In the genomic region with DNA sequence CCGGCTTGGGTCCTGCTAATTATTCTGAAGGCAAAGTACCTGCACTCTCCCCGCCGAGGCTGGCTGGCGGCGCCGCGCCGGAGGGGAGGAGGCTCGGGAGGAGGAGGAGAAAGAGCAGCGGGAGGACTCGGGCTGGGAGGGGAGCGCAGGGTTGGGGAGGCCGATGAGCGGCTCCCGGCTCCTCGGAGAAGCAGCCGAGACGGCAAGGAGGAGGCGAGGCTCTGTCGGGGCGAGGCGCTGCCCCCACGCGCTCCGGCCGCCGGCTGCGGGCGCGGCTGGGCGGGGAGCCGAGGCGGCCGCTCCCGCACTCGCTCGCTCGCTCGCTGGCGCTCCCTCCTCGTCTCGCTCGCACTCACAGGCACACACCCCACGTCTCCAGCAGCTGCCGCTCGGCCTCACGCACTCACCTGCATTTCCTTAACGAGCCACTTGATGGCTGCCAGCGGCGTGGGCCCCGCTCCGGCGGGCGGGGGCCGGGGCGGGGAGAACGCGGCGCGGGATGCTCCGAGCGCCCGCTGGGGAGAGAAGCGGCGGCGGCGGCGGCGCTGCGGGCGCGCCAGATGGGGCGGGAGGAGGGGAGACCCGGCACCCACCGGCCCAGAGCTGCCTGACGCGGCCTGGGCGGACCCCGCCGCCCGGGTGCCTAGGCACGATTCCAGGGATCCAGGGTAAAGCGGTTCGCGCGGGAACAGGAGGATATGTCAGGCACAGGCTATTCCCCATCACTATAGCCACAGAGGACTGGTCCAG, we compare ENCODE assay signal across 8 cellular contexts. TPM values are rescaled to one million over a fixed set of nuclear protein-coding genes. Genes with fewer than 3 reads are reported as not detected.
A peak's percentile ranks its signal among the peaks of the same experiment; 100 is the strongest.
DNase-seq lines count a peak whose midpoint lies in the region; ATAC-seq and TF ChIP-seq lines count a peak whose summit lies in the region.

A gene (minus strand): TSS at position 354 of the 750 bp plus-strand sequence.

- DNase-seq in Right ventricle myocardium inferior (ENCODE audit: missing footprints) = peak; percentile 47
- DNase-seq in right atrium auricular region (ENCODE audit: low spot score) = no peak
- peak; percentile 73 for DNase-seq in NCI-H1105 (lab: John Stamatoyannopoulos, UW)
- peak; percentile 27 for DNase-seq in activated CD4-positive, alpha-beta memory T cell treated with anti-CD3 and anti-CD28 coated beads for 36 hours
- DNase-seq in neural progenitor cell (ENCODE audit: low spot score) = peak; percentile 89
- DNase-seq in cortex of kidney (lab: John Stamatoyannopoulos, UW) = no peak

- H3K9me3 Mint-ChIP-seq in activated CD4-positive, alpha-beta memory T cell treated with anti-CD3 and anti-CD28 coated beads for 36 hours = peaks cover 3% of the 10 kb centered on the region
- H3K9me3 Mint-ChIP-seq in neural progenitor cell = no peaks in the 10 kb centered on the region

- no peak within 1 kb of the TSS for H3K27ac Mint-ChIP-seq in activated CD4-positive, alpha-beta memory T cell treated with anti-CD3 and anti-CD28 coated beads for 36 hours
- peak within 1 kb of the TSS; percentile 23 for H3K27ac Mint-ChIP-seq in neural progenitor cell

- no peaks in the 10 kb centered on the region for H3K36me3 ChIP-seq in right atrium auricular region
- H3K36me3 ChIP-seq in gastroesophageal sphincter = no peaks in the 10 kb centered on the region
- no peaks in the 10 kb centered on the region for H3K36me3 ChIP-seq in neural progenitor cell

- H3F3A ChIP-seq in neural progenitor cell (ENCODE audit: low read depth) = peaks cover 22% of the 10 kb centered on the region

- no peak for TF ChIP-seq EP300 in gastroesophageal sphincter (IDR thresholded peaks at IDR 0.05)

- CTCF ChIA-PET in activated CD4-positive, alpha-beta memory T cell treated with anti-CD3 and anti-CD28 coated beads for 36 hours (lab: Charles Lee) = no interaction called here

- peak within 1 kb of the TSS; percentile 98 for H3K4me2 ChIP-seq in neural progenitor cell

- H3K4me1 ChIP-seq in right atrium auricular region (peaks cover 0 to 4% of the 10 kb centered on the region in 2 donors), gastroesophageal sphincter (peaks cover 0 to 19% (median 4%) of the 10 kb centered on the region in 3 donors), neural progenitor cell (peaks cover 8% of the 10 kb centered on the region)

- peak within 1 kb of the TSS; percentile 14 for H3K9ac ChIP-seq in neural progenitor cell

- TF ChIP-seq CTCF in right atrium auricular region (IDR thresholded peaks at IDR 0.05) (no peak), gastroesophageal sphincter (IDR thresholded peaks at IDR 0.05) (peak in 3 of 4 experiments; percentile 20 to 49 (median 32)), neural progenitor cell (IDR thresholded peaks at IDR 0.05) (peak; percentile 51)

- H3K27ac ChIP-seq in right atrium auricular region = no peak within 1 kb of the TSS
- H3K27ac ChIP-seq in gastroesophageal sphincter = peak within 1 kb of the TSS in 1 of 4 donors; percentile 22
- no peak within 1 kb of the TSS for H3K27ac ChIP-seq in neural progenitor cell

- H3K27me3 ChIP-seq in right atrium auricular region (peaks cover 0 to 6% of the 10 kb centered on the region in 2 donors), gastroesophageal sphincter (peaks cover 65% of the 10 kb centered on the region), neural progenitor cell (peaks cover 75% of the 10 kb centered on the region)

- H3K9me3 ChIP-seq in right atrium auricular region = no peaks in the 10 kb centered on the region
- H3K9me3 ChIP-seq in gastroesophageal sphincter = no peaks in the 10 kb centered on the region
- H3K9me3 ChIP-seq in neural progenitor cell (ENCODE audit: low read depth) = no peaks in the 10 kb centered on the region

- no peak for ATAC-seq in Right ventricle myocardium inferior
- peak; percentile 93 for ATAC-seq in HG02623 (IDR thresholded peaks at IDR 0.05; ENCODE audit: unreplicated experiment)
- ATAC-seq in gastroesophageal sphincter = peak; percentile 60

- H3K36me3 Mint-ChIP-seq in activated CD4-positive, alpha-beta memory T cell treated with anti-CD3 and anti-CD28 coated beads for 36 hours = peaks cover 2% of the 10 kb centered on the region
- H3K36me3 Mint-ChIP-seq in neural progenitor cell = no peaks in the 10 kb centered on the region

- H2AFZ ChIP-seq in neural progenitor cell (replicated peaks) = peak within 1 kb of the TSS; percentile 99

- WGBS in gastroesophageal sphincter (ENCODE audit: low coverage in 1 of 2), 2 donors = 0 to 2% methylated on average over 7 to 11 of the region's 86 CpGs

- H3K27me3 Mint-ChIP-seq in activated CD4-positive, alpha-beta memory T cell treated with anti-CD3 and anti-CD28 coated beads for 36 hours = peaks cover 18% of the 10 kb centered on the region
- H3K27me3 Mint-ChIP-seq in neural progenitor cell (ENCODE audit: insufficient read depth, low read depth) = peaks cover 18% of the 10 kb centered on the region

- intact Hi-C loops in Right ventricle myocardium inferior (cut with DNase I) = no loop called here
- intact Hi-C loops in activated CD4-positive, alpha-beta memory T cell treated with anti-CD3 and anti-CD28 coated beads for 36 hours (cut with micrococcal nuclease) = no loop called here

- no peaks in the 10 kb centered on the region for H4K20me1 ChIP-seq in neural progenitor cell (ENCODE audit: low read depth)

- H3K4me3 Mint-ChIP-seq in activated CD4-positive, alpha-beta memory T cell treated with anti-CD3 and anti-CD28 coated beads for 36 hours = peak within 1 kb of the TSS; percentile 12
- H3K4me3 Mint-ChIP-seq in neural progenitor cell = peak within 1 kb of the TSS; percentile 93

- no peak for TF ChIP-seq POLR2A in gastroesophageal sphincter (IDR thresholded peaks at IDR 0.05)

- POLR2A ChIA-PET in activated CD4-positive, alpha-beta memory T cell treated with anti-CD3 and anti-CD28 coated beads for 36 hours (lab: Charles Lee) = no interaction called here

- H3K4me3 ChIP-seq in right atrium auricular region (peak within 1 kb of the TSS in 1 of 2 donors; percentile 42), gastroesophageal sphincter (peak within 1 kb of the TSS; percentile 29 to 60), neural progenitor cell (peak within 1 kb of the TSS; percentile 91)

- no peaks in the 10 kb centered on the region for H3K79me2 ChIP-seq in neural progenitor cell (ENCODE audit: low read depth)

- H3K4me1 Mint-ChIP-seq in activated CD4-positive, alpha-beta memory T cell treated with anti-CD3 and anti-CD28 coated beads for 36 hours (ENCODE audit: low read depth) = peaks cover 2% of the 10 kb centered on the region
- peaks cover 16% of the 10 kb centered on the region for H3K4me1 Mint-ChIP-seq in neural progenitor cell

RNA-seq across cellular contexts. Expression of the gene that starts here (rescaled TPM):
- total RNA-seq in Right ventricle myocardium inferior = 13.3 TPM
- total RNA-seq in right atrium auricular region = 1 to 10 TPM; 5.5 to 6.6 TPM
- total RNA-seq in activated CD4-positive, alpha-beta memory T cell treated with anti-CD3 and anti-CD28 coated beads for 36 hours = under 1 TPM in 1 of 2 experiments, not detected in 1; 0.10 TPM
- total RNA-seq in gastroesophageal sphincter = 10 to 100 TPM in 2 of 4 donors, 1 to 10 TPM in 2; 3.5 to 53.9 (median 15.8) TPM
- 118 and 136 TPM in 2 replicates for total RNA-seq in neural progenitor cell (ENCODE audit: low replicate concordance)

Comparison
In these comparisons a context has a peak if more than half of its experiments do, and no peak if none do; other contexts are left out.
1. RNA of the gene that starts here (total RNA-seq): 118 to 136 TPM in neural progenitor cell, 3.5 to 53.9 TPM in gastroesophageal sphincter, 13.3 TPM in Right ventricle myocardium inferior (single experiment) and 5.5 to 6.6 TPM in right atrium auricular region; 0.10 TPM in activated CD4-positive, alpha-beta memory T cell treated with anti-CD3 and anti-CD28 coated beads for 36 hours; every median in the first group is over 4 times any median in the second.
2. DNase-seq: peak in Right ventricle myocardium inferior (single experiment), NCI-H1105 (single experiment) and neural progenitor cell (single experiment); none in right atrium auricular region (single experiment) and cortex of kidney (single experiment).
3. Peak in DNase-seq in activated CD4-positive, alpha-beta memory T cell treated with anti-CD3 and anti-CD28 coated beads for 36 hours; RNA of the gene not detected or under 1 TPM.
4. CTCF ChIP-seq: peak in gastroesophageal sphincter (3 of 4) and neural progenitor cell (single experiment); none in right atrium auricular region (0 of 2).